ENCODE assay signal across 9 cellular contexts in genomic region chr12:71780207-71780822, GRCh38. TPM values are rescaled to one million over a fixed set of nuclear protein-coding genes. Genes with fewer than 3 reads are reported as not detected.
A peak's percentile ranks its signal among the peaks of the same experiment; 100 is the strongest.
DNase-seq lines count a peak whose midpoint lies in the region; ATAC-seq and TF ChIP-seq lines count a peak whose summit lies in the region.
"Had no signal": no experiment of that assay in that cellular context is flagged by ENCODE, and none has a peak within 500 bp of the region (broad histone marks: within the 10 kb centered on the region; RNA-seq: fewer than 3 reads in every experiment).

No MANE protein-coding gene starts in this region.

- TF ChIP-seq POLR2A in breast epithelium (IDR thresholded peaks at IDR 0.05) = no peak

- H3K9me3 ChIP-seq in breast epithelium = no peaks in the 10 kb centered on the region
- H3K9me3 ChIP-seq: SJCRH30 had no signal

- H3K36me3 ChIP-seq in breast epithelium = no peaks in the 10 kb centered on the region

- no peaks in the 10 kb centered on the region for H3K27me3 ChIP-seq in breast epithelium
- H3K27me3 ChIP-seq: SJCRH30 had no signal

- in situ Hi-C loops in KBM-7 (cut with MboI; ENCODE audit: low pct_unique_long_range_greater_than_20kb, low sequenced_read_pairs) = no loop called here

- no peak overlapping the region for H3K27ac ChIP-seq in breast epithelium
- H3K27ac ChIP-seq: SJCRH30 had no signal

- ATAC-seq in GM18909 (IDR thresholded peaks at IDR 0.05; ENCODE audit: poor library complexity, unreplicated experiment) = peak; percentile 70
- ATAC-seq in left colon = peak; percentile 71
- no peak for ATAC-seq in HG02763 (IDR thresholded peaks at IDR 0.05; ENCODE audit: unreplicated experiment)

- peak; percentile 42 for DNase-seq in COLO668 (lab: John Stamatoyannopoulos, UW; ENCODE audit: unreplicated experiment)
- peak; percentile 72 for DNase-seq in KBM-7
- DNase-seq in T-helper 1 cell = peak in 4 of 5 donors; percentile 14 to 27 (median 21)
- DNase-seq in breast epithelium (ENCODE audit: low spot score in 2 of 2) = no peak
- peak in 1 of 2 donors; percentile 55 for DNase-seq in left colon
- peak; percentile 48 for DNase-seq in stimulated activated CD8-positive, alpha-beta memory T cell treated with anti-CD3 and anti-CD28 coated beads, Interleukin-4, amount 100 ng/mL, for 48 hours

- H3K4me1 ChIP-seq in breast epithelium = no peaks in the 10 kb centered on the region
- H3K4me1 ChIP-seq: SJCRH30 had no signal

- intact Hi-C loops in breast epithelium (cut with DNase I; ENCODE audit: low total_unique reads) (no loop called here), left colon (cut with DNase I, micrococcal nuclease) (no loop called here)

- no peak overlapping the region for H3K4me3 ChIP-seq in breast epithelium
- H3K4me3 ChIP-seq: SJCRH30 had no signal

- peak; percentile 27 to 72 (median 55) for TF ChIP-seq CTCF in breast epithelium (IDR thresholded peaks at IDR 0.05)

RNA-seq across cellular contexts. Expression of gene RAB21, which starts 25.7 kb away (rescaled TPM):
- total RNA-seq in breast epithelium (10 to 100 TPM; 22.1 to 26.9 (median 22.6) TPM), left colon (10 to 100 TPM; 63.8 to 75.8 TPM)

RNA-seq across cellular contexts. Expression of gene TBC1D15, which starts 59.2 kb away (rescaled TPM):
- total RNA-seq in breast epithelium (10 to 100 TPM; 56.7 to 64.2 (median 59.8) TPM), left colon (10 to 100 TPM; 24.5 to 29.0 TPM)

Comparison
In these comparisons a context has a peak if more than half of its experiments do, and no peak if none do; other contexts are left out.
1. DNase-seq: peak in COLO668 (single experiment), KBM-7 (single experiment), T-helper 1 cell (4 of 5) and stimulated activated CD8-positive, alpha-beta memory T cell treated with anti-CD3 and anti-CD28 coated beads, Interleukin-4, amount 100 ng/mL, for 48 hours (single experiment); none in breast epithelium (0 of 2).